Comparison of ENCODE assay signal across 17 cellular contexts in the genomic region with DNA sequence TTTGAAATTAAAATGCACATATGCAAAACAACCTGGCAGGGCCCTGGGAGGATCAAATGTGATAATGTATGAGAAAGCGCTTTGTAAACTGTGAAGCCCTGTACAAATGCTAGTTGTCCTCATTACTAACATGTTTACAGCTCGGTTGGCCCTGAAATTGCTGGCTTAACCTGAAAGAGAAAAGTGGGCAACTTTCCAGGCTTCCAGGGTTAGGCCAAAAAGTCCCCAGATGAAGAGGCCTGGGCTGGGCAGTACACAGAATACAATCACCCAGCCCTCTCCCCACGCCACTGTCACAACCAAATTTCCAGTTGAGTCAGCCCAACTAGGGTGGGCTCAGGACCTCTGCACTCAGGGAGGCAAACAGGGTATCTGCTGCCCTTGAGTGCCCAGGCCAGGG.
A peak's percentile ranks its signal among the peaks of the same experiment; 100 is the strongest.
DNase-seq lines count a peak whose midpoint lies in the region; ATAC-seq and TF ChIP-seq lines count a peak whose summit lies in the region.
"Had no signal": no experiment of that assay in that cellular context is flagged by ENCODE, and none has a peak within 500 bp of the region (broad histone marks: within the 10 kb centered on the region; RNA-seq: fewer than 3 reads in every experiment).

No MANE protein-coding gene starts in this region.

- H3K27me3 ChIP-seq in left ventricle myocardium inferior (ENCODE audit: low read depth): no peaks in the 10 kb centered on the region
- no peaks in the 10 kb centered on the region for H3K27me3 ChIP-seq in heart right ventricle
- H3K27me3 ChIP-seq in dorsolateral prefrontal cortex: no peaks in the 10 kb centered on the region

- H3K4me3 Mint-ChIP-seq in activated naive CD8-positive, alpha-beta T cell treated with anti-CD3 and anti-CD28 coated beads for 36 hours: no peak overlapping the region
- H3K4me3 Mint-ChIP-seq: B cell, IgD-negative memory B cell had no signal

- ATAC-seq in heart right ventricle (no peak), GM18873 (IDR thresholded peaks at IDR 0.05; ENCODE audit: low FRiP score, unreplicated experiment) (no peak)
- ATAC-seq: A549 had no signal

- TF ChIP-seq CTCF in left ventricle myocardium inferior (IDR thresholded peaks at IDR 0.05; ENCODE audit: borderline replicate concordance) (no peak), heart right ventricle (IDR thresholded peaks at IDR 0.05) (no peak), dorsolateral prefrontal cortex (IDR thresholded peaks at IDR 0.05 in 54 of 56, conservative IDR thresholded peaks at IDR 0.05 in 2 of 56; ENCODE audit: low read depth in 1 of 56, partially characterized antibody in 56 of 56) (no peak), GM10248 (IDR thresholded peaks at IDR 0.05; ENCODE audit: control extremely low read depth, extremely low read depth, low read depth, missing control alignments) (no peak)

- intact Hi-C loops in left ventricle myocardium inferior (cut with micrococcal nuclease) (no loop called here), heart right ventricle (cut with DNase I) (loop anchor here in 1 of 10 donors (10.0 kb wide), 1 partner anchor 53 kb away; no protein-coding TSS in a partner anchor), dorsolateral prefrontal cortex (cut with DNase I) (no loop called here)

- H3K36me3 Mint-ChIP-seq in activated naive CD8-positive, alpha-beta T cell treated with anti-CD3 and anti-CD28 coated beads for 36 hours: peaks cover 59% of the 10 kb centered on the region

- H3K27ac ChIP-seq in left ventricle myocardium inferior (replicated peaks) (peak overlapping the region; percentile 3), heart right ventricle (no peak overlapping the region), dorsolateral prefrontal cortex (peak overlapping the region in 56 of 59 donors; percentile 2 to 86 (median 60))
- H3K27ac ChIP-seq: A549, epithelial cell of prostate had no signal

- no peaks in the 10 kb centered on the region for H3K9me3 Mint-ChIP-seq in activated naive CD8-positive, alpha-beta T cell treated with anti-CD3 and anti-CD28 coated beads for 36 hours
- H3K9me3 Mint-ChIP-seq: IgD-negative memory B cell had no signal

- H3K9me3 ChIP-seq in left ventricle myocardium inferior (replicated peaks): no peaks in the 10 kb centered on the region
- no peaks in the 10 kb centered on the region for H3K9me3 ChIP-seq in heart right ventricle
- H3K9me3 ChIP-seq: A549 had no signal

- no peak for DNase-seq in left ventricle myocardium inferior
- DNase-seq in heart right ventricle: no peak
- no peak for DNase-seq in activated naive CD8-positive, alpha-beta T cell treated with anti-CD3 and anti-CD28 coated beads for 36 hours
- peak in 1 of 10 donors; percentile 56 for DNase-seq in dorsolateral prefrontal cortex
- DNase-seq in NCI-H2107 treated with DMSO at 0.1 percent for 48 hours (lab: John Stamatoyannopoulos, UW; ENCODE audit: unreplicated experiment): no peak
- DNase-seq in GM10248 (ENCODE audit: extremely low spot score): no peak
- no peak for DNase-seq in activated T-cell treated with anti-CD3 and anti-CD28 coated beads, Interleukin-2, amount 50 U/mL, for 1 hour
- DNase-seq: activated CD4-positive, alpha-beta T cell treated with anti-CD3 and anti-CD28 coated beads for 1 hour; activated gamma-delta T cell treated with Interleukin-2 at 50 U/mL for 16 hours; NCI-H1436 treated with DMSO at 0.1 percent for 48 hours; NCI-H526; T-helper 1 cell had no signal

- H3K4me1 ChIP-seq in left ventricle myocardium inferior (peaks cover 54% of the 10 kb centered on the region), heart right ventricle (peaks cover 4 to 56% (median 52%) of the 10 kb centered on the region in 9 donors)
- H3K4me1 ChIP-seq: A549 had no signal

- H3K4me3 ChIP-seq in left ventricle myocardium inferior (no peak overlapping the region), heart right ventricle (no peak overlapping the region), dorsolateral prefrontal cortex (no peak overlapping the region)
- H3K4me3 ChIP-seq: A549 had no signal

- H3K36me3 ChIP-seq in left ventricle myocardium inferior: peaks cover 24% of the 10 kb centered on the region
- peaks cover 0 to 49% (median 11%) of the 10 kb centered on the region in 9 donors for H3K36me3 ChIP-seq in heart right ventricle

- peak overlapping the region; percentile 45 for H3K27ac Mint-ChIP-seq in activated naive CD8-positive, alpha-beta T cell treated with anti-CD3 and anti-CD28 coated beads for 36 hours

- CTCF ChIA-PET in GM10248 (lab: Yijun Ruan, JAX): interaction anchor here (1.1 to 1.4 kb wide), 2 partner anchors 14 to 53 kb away, joined by 3 read pairs; no protein-coding TSS in a partner anchor

- H3K4me1 Mint-ChIP-seq in activated naive CD8-positive, alpha-beta T cell treated with anti-CD3 and anti-CD28 coated beads for 36 hours: peaks cover 67% of the 10 kb centered on the region

- H3K27me3 Mint-ChIP-seq in activated naive CD8-positive, alpha-beta T cell treated with anti-CD3 and anti-CD28 coated beads for 36 hours: no peaks in the 10 kb centered on the region
- H3K27me3 Mint-ChIP-seq: B cell, IgD-negative memory B cell had no signal

- 58 to 60% methylated on average over 3 of the region's 3 CpGs for WGBS in heart right ventricle, 2 donors

- POLR2A ChIA-PET in GM10248 (lab: Yijun Ruan, JAX): no interaction called here

Comparison
In these comparisons a context has a peak if more than half of its experiments do, and no peak if none do; other contexts are left out.
1. H3K27ac ChIP-seq: peak in left ventricle myocardium inferior (single experiment) and dorsolateral prefrontal cortex (56 of 59); none in heart right ventricle (0 of 10).